In the genomic region with DNA sequence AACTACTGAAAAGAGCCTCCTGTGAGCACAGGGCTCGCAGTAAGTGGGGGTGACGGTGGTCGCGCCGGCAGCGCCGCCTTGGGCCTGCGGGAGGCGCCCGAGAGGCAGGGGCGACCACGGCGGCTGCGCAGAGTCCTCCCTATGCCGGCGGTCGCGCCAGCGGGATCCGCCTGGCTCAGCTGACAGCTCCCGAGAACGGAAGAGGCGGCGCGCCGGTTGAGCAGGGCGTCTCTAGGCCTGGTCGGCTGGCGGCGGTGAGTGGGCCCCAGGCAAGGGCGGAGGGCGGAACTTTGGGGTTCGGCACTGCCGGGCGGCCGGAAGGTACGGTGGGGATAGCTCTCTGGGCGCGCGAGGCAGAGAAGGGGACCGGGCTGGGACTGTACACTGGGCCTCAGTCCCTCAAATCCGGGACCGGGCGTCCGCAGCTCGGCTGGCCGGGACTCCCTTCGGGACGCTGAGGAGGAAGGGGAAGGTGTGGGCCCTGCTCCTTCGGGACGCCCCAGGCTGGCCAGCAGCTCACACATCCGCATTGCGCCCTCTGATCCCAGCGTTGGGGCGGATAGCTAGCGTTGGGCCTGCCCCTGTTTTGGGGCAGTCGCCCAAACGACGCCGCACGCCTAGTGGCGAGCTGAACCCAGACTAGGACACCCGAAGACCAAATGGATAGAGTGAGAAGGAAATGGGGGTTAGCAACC, we compare ENCODE assay signal across 8 cellular contexts. TPM values are rescaled to one million over a fixed set of nuclear protein-coding genes. Genes with fewer than 3 reads are reported as not detected.
DNase-seq lines count a peak whose midpoint lies in the region; ATAC-seq and TF ChIP-seq lines count a peak whose summit lies in the region.

A gene with protein sequence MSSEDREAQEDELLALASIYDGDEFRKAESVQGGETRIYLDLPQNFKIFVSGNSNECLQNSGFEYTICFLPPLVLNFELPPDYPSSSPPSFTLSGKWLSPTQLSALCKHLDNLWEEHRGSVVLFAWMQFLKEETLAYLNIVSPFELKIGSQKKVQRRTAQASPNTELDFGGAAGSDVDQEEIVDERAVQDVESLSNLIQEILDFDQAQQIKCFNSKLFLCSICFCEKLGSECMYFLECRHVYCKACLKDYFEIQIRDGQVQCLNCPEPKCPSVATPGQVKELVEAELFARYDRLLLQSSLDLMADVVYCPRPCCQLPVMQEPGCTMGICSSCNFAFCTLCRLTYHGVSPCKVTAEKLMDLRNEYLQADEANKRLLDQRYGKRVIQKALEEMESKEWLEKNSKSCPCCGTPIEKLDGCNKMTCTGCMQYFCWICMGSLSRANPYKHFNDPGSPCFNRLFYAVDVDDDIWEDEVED (plus strand): TSS at position 192 of the 695 bp plus-strand sequence. CDS start 4,484 bp downstream, outside the sequence.

- DNase-seq in BJ (ENCODE audit: low read depth) (peak; percentile 59), NCI-H510A (lab: John Stamatoyannopoulos, UW) (peak; percentile 83), colonic mucosa (peak; percentile 95), left lobe of liver (ENCODE audit: low spot score) (peak; percentile 94)
- peak; percentile 88 to 91 for DNase-seq in activated CD4-positive, alpha-beta T cell treated with anti-CD3 and anti-CD28 coated beads for 4 hours
- DNase-seq in stimulated activated CD4-positive, alpha-beta T cell treated with anti-CD3 and anti-CD28 coated beads, Interleukin-2, amount 100 ng/mL, for 4 hours (ENCODE audit: low read depth) = peak; percentile 84

- ATAC-seq in GM19043 (IDR thresholded peaks at IDR 0.05; ENCODE audit: low read depth, unreplicated experiment) (peak; percentile 85), HG03378 (IDR thresholded peaks at IDR 0.05; ENCODE audit: unreplicated experiment) (peak; percentile 83), left lobe of liver (peak; percentile 94)

- no peaks in the 10 kb centered on the region for H3K9me3 ChIP-seq in colonic mucosa

- peaks cover 3% of the 10 kb centered on the region for H3K4me1 ChIP-seq in colonic mucosa

- peak within 1 kb of the TSS; percentile 95 for H3K27ac ChIP-seq in colonic mucosa

- TF ChIP-seq CTCF in BJ (IDR thresholded peaks at IDR 0.05; ENCODE audit: insufficient read depth, low read depth, low read length) = peak; percentile 83
- TF ChIP-seq CTCF in colonic mucosa (IDR thresholded peaks at IDR 0.05) = peak; percentile 98

- H3K4me3 ChIP-seq in BJ (ENCODE audit: low read depth, low read length) (peak within 1 kb of the TSS; percentile 69), colonic mucosa (peak within 1 kb of the TSS; percentile 62)

- H3K9ac ChIP-seq in colonic mucosa (ENCODE audit: low read depth in 2 of 2, low read length in 2 of 2) = peak within 1 kb of the TSS; percentile 98 to 100

- intact Hi-C loops in colonic mucosa (cut with DNase I) = loop anchor here (10.0 kb wide), 1 partner anchor 154 kb away; no protein-coding TSS in a partner anchor

- POLR2A ChIA-PET in BJ (lab: Charles Lee) = interaction anchor here (1.0 kb wide), 1 partner anchor 56 kb away, joined by 4 read pairs; no protein-coding TSS in a partner anchor

- CTCF ChIA-PET in BJ (lab: Yijun Ruan, JAX) = interaction anchor here (0.5 to 6.5 kb wide), 36 partner anchors 9 to 627 kb away, joined by 3 to 66 read pairs (median 4); partner anchors contain the start of genes DELE1, GNPDA1 and PCDH12

- no peaks in the 10 kb centered on the region for H3K27me3 ChIP-seq in BJ (ENCODE audit: control insufficient read depth, insufficient read depth, low read length)
- no peaks in the 10 kb centered on the region for H3K27me3 ChIP-seq in colonic mucosa

- H3K36me3 ChIP-seq in BJ (ENCODE audit: control insufficient read depth, insufficient read depth, low read length) (peaks cover 2% of the 10 kb centered on the region; the same call in 1 of the 2 replicates), colonic mucosa (peaks cover 5% of the 10 kb centered on the region)

RNA-seq across cellular contexts. Expression of the gene that starts here (rescaled TPM):
- 27.2 and 33.1 TPM in 2 replicates for polyA plus RNA-seq in BJ (2011; rRNA removed)
- 20.6 and 26.3 TPM in 2 replicates for polyA minus RNA-seq in BJ (2011; rRNA and poly(A)+ RNA removed)
- total RNA-seq in colonic mucosa (10 to 100 TPM; 49.4 to 69.8 TPM), left lobe of liver (38.9 TPM)

Comparison
In these comparisons a context has a peak if more than half of its experiments do, and no peak if none do; other contexts are left out.
1. Peak in every context shown above with its lines: DNase-seq, ATAC-seq, H3K4me3 ChIP-seq and H3K27ac ChIP-seq.